In the genomic region with DNA sequence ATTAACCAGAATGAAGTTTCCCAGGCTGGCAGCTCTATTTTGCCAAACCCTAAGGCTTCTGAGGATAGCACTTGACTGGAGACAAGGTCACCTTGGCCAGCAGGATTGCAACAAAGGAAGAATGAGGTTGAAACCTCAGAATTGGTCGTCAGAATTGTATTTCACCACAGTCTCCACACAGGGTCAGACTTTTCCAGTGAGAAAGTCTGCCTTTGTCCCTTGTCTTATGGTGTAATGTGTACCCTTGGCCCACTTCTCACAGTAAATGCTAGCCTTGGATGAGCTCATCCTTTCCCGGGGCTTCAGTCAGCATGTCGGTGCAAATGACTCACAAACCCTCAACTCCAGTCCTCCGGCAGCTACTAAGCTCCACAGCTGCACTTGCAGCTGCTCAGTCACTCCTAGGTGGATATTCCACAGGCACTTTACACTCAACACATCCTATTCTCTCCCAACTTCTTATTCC, we compare ENCODE assay signal across 1 cellular context.
TF ChIP-seq lines count a peak whose summit lies in the region.

No MANE protein-coding gene starts in this region.

TF ChIP-seq in GM23338, 12 proteins besides CTCF, POLR2A, EP300 and RAD21 (continued from another document):
- TF ChIP-seq ZNF462 (CRISPR knock-in tag; IDR thresholded peaks at IDR 0.05) = no peak
- no peak for TF ChIP-seq JUNB (IDR thresholded peaks at IDR 0.05; ENCODE audit: unreplicated experiment)
- TF ChIP-seq NANOG (IDR thresholded peaks at IDR 0.05; ENCODE audit: borderline replicate concordance) = no peak
